In the genomic region with DNA sequence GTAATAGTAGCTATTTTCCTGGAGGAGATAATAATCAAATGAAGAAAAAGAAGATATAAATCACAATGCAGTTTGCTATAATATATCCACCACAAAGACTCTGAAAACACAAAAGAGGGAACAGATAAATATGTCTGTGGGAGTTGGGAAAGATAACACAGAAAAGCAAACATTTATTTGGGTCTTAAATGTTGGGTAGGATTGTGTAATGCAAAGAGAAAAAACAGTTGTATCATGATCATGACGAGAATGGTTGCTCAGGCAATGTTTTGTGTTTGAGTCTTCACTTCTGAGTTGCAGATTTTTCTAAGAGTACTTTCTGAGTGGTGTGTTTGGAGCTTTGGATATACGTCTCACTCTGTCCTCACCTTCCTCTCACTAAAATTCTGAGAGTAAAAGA, we compare ENCODE assay signal across 30 cellular contexts.
"Had no signal": no experiment of that assay in that cellular context is flagged by ENCODE, and none has a peak within 500 bp of the region (broad histone marks: within the 10 kb centered on the region; RNA-seq: fewer than 3 reads in every experiment).

No MANE protein-coding gene starts in this region.

- H3K27me3 ChIP-seq: neutrophil, ovary, right lobe of liver, sigmoid colon, spleen, suprapubic skin, testis, tibial artery, upper lobe of left lung, vagina had no signal

- H3K4me3 ChIP-seq: ovary, psoas muscle, right lobe of liver, sigmoid colon, skin epidermis, smooth muscle cell, spleen, suprapubic skin, testis, tibial artery, upper lobe of left lung, vagina had no signal

- H2AFZ ChIP-seq: parathyroid adenoma had no signal

- H3K4me1 ChIP-seq: parathyroid adenoma, psoas muscle, right lobe of liver, sigmoid colon, spleen, suprapubic skin, testis, tibial artery, upper lobe of left lung, vagina had no signal

- H3K9ac ChIP-seq: parathyroid adenoma had no signal

- H3K36me3 ChIP-seq: neutrophil, ovary, right lobe of liver, sigmoid colon, spleen, suprapubic skin, tibial artery, upper lobe of left lung, vagina had no signal

- H3K9me3 ChIP-seq: neutrophil, ovary, psoas muscle, right lobe of liver, sigmoid colon, suprapubic skin, testis, vagina had no signal

- H3K4me2 ChIP-seq: smooth muscle cell had no signal

- H3K79me2 ChIP-seq: parathyroid adenoma had no signal

- H3K27ac ChIP-seq: neutrophil, ovary, parathyroid adenoma, psoas muscle, right lobe of liver, sigmoid colon, skin epidermis, spleen, suprapubic skin, testis, tibial artery, upper lobe of left lung, vagina had no signal

- DNase-seq: naive thymus-derived CD8-positive, alpha-beta T cell; nephron progenitor cell; nucleus accumbens; ovary; psoas muscle; right cardiac atrium; right lobe of liver; sigmoid colon; spleen; stimulated activated CD4-positive, alpha-beta T cell treated with anti-CD3 and anti-CD28 coated beads, Interleukin-12 subunit alpha, Interleukin-12 subunit beta, amount 100 ng/mL, for 4 hours; stimulated activated CD4-positive, alpha-beta T cell treated with anti-CD3 and anti-CD28 coated beads, Interleukin-1b, Interleukin-23, amount 100 ng/mL, for 48 hours; stimulated activated CD4-positive, alpha-beta T cell treated with anti-CD3 and anti-CD28 coated beads, Interleukin-4, amount 100 ng/mL, for 1 hour; stimulated activated CD4-positive, alpha-beta T cell treated with anti-CD3 and anti-CD28 coated beads, Interleukin-4, amount 100 ng/mL, for 4 hours; stimulated activated CD8-positive, alpha-beta memory T cell treated with anti-CD3 and anti-CD28 coated beads, Interleukin-4, amount 100 ng/mL, for 48 hours; stimulated activated naive CD4-positive, alpha-beta T cell; stimulated activated naive CD8-positive, alpha-beta T cell treated with anti-CD3 and anti-CD28 coated beads, Interleukin-15, amount 100 ng/mL, for 72 hours; stimulated activated naive CD8-positive, alpha-beta T cell treated with anti-CD3 and anti-CD28 coated beads, Interleukin-15, Interleukin-2, amounts not matched to agents 100 U/mL and 50 U/mL, for 24 hours; substantia nigra; testis; tibial artery; trophoblast cell; upper lobe of left lung had no signal

- ATAC-seq: naive thymus-derived CD8-positive, alpha-beta T cell; natural killer cell treated with Interleukin-12 subunit alpha and Interleukin-12 subunit beta and Interleukin-15 and Interleukin-18, amount 100 ng/mL, for 72 hours; psoas muscle; right cardiac atrium; stimulated activated memory B cell treated with anti-CD40 and anti-IgM and Interleukin-4, amounts not matched to agents 10 μg/mL and 1 μg/mL and 100 μg/mL, for 72 hours; stimulated activated naive CD8-positive, alpha-beta T cell treated with anti-CD3 and anti-CD28 coated beads, Interleukin-15, amount 100 ng/mL, for 72 hours; stimulated activated naive CD8-positive, alpha-beta T cell treated with anti-CD3 and anti-CD28 coated beads, Interleukin-15, Interleukin-2, amounts not matched to agents 100 U/mL and 50 U/mL, for 24 hours had no signal
